9 cellular contexts compared by ENCODE assay signal in the genomic region with DNA sequence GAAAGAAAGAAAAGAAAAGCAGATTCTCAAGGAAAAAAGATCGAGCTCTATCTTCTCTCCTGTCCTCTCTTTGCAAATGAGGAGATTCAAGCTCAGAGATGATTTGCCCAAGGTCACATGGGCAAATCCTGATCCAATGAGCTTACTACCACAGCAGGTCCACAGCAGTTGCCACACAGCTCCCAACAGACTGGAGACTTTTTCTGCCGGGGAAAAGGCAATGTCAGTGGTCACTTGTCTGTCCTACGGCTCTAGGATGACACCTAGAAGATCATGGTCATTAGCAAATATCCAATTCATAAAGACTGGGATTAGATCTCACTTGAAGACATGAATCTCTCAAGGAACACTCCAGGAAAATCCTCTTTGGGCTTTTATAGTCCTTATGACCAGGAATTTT. TPM values are rescaled to one million over a fixed set of nuclear protein-coding genes. Genes with fewer than 3 reads are reported as not detected.
DNase-seq lines count a peak whose midpoint lies in the region; TF ChIP-seq lines count a peak whose summit lies in the region.
"Had no signal": no experiment of that assay in that cellular context is flagged by ENCODE, and none has a peak within 500 bp of the region (broad histone marks: within the 10 kb centered on the region; RNA-seq: fewer than 3 reads in every experiment).

No MANE protein-coding gene starts in this region.

- peaks cover under 1% of the 10 kb centered on the region for H3K27me3 Mint-ChIP-seq in activated naive CD4-positive, alpha-beta T cell treated with anti-CD3 and anti-CD28 coated beads for 36 hours (ENCODE audit: low read depth)
- H3K27me3 Mint-ChIP-seq in mesothelial cell of epicardium (ENCODE audit: low read depth): no peaks in the 10 kb centered on the region

- H3K4me1 ChIP-seq in adipocyte (ENCODE audit: control insufficient read depth, insufficient read depth, low read length) (peaks cover 12% of the 10 kb centered on the region), tibial artery (peaks cover 0 to 34% (median 18%) of the 10 kb centered on the region in 4 donors)

- no peaks in the 10 kb centered on the region for H3K9me3 ChIP-seq in adipocyte (ENCODE audit: control insufficient read depth, low read length)
- no peaks in the 10 kb centered on the region for H3K9me3 ChIP-seq in tibial artery
- no peaks in the 10 kb centered on the region for H3K9me3 ChIP-seq in WERI-Rb-1 (ENCODE audit: severe bottlenecking)

- H3K9me3 Mint-ChIP-seq in activated naive CD4-positive, alpha-beta T cell treated with anti-CD3 and anti-CD28 coated beads for 36 hours: peaks cover 1% of the 10 kb centered on the region
- peaks cover 2% of the 10 kb centered on the region for H3K9me3 Mint-ChIP-seq in mesothelial cell of epicardium

- TF ChIP-seq CTCF in mesothelial cell of epicardium (IDR thresholded peaks at IDR 0.05; ENCODE audit: unreplicated experiment): no peak
- TF ChIP-seq CTCF in tibial artery (IDR thresholded peaks at IDR 0.05): no peak
- TF ChIP-seq CTCF in WERI-Rb-1 (IDR thresholded peaks at IDR 0.05; ENCODE audit: low read depth, low read length): no peak

- no peak overlapping the region for H3K9ac ChIP-seq in adipocyte (ENCODE audit: low read length)

- peak overlapping the region; percentile 69 for H3K4me3 Mint-ChIP-seq in activated naive CD4-positive, alpha-beta T cell treated with anti-CD3 and anti-CD28 coated beads for 36 hours
- peak overlapping the region; percentile 59 for H3K4me3 Mint-ChIP-seq in mesothelial cell of epicardium

- H3K27ac ChIP-seq in tibial artery: peak overlapping the region; percentile 88 to 94
- H3K27ac ChIP-seq in WERI-Rb-1: no peak overlapping the region
- H3K27ac ChIP-seq: HL-60 had no signal

- H3K4me1 Mint-ChIP-seq in activated naive CD4-positive, alpha-beta T cell treated with anti-CD3 and anti-CD28 coated beads for 36 hours (ENCODE audit: low read depth): peaks cover 14% of the 10 kb centered on the region
- peaks cover 16% of the 10 kb centered on the region for H3K4me1 Mint-ChIP-seq in mesothelial cell of epicardium

- H3K36me3 ChIP-seq in adipocyte (ENCODE audit: control insufficient read depth, insufficient read depth, low read length, severe bottlenecking) (no peaks in the 10 kb centered on the region), tibial artery (no peaks in the 10 kb centered on the region), WERI-Rb-1 (peaks cover 39% of the 10 kb centered on the region)

- CTCF ChIA-PET in activated naive CD4-positive, alpha-beta T cell treated with anti-CD3 and anti-CD28 coated beads for 36 hours (lab: Charles Lee): interaction anchor here (0.7 to 3.3 kb wide), 12 partner anchors 9 to 472 kb away, joined by 3 to 14 read pairs (median 4); no protein-coding TSS in a partner anchor

- H3K4me3 ChIP-seq in adipocyte (ENCODE audit: low read length): no peak overlapping the region
- peak overlapping the region; percentile 48 to 59 for H3K4me3 ChIP-seq in tibial artery
- no peak overlapping the region for H3K4me3 ChIP-seq in WERI-Rb-1 (ENCODE audit: low read depth, low read length)

- H3K36me3 Mint-ChIP-seq in activated naive CD4-positive, alpha-beta T cell treated with anti-CD3 and anti-CD28 coated beads for 36 hours (ENCODE audit: low read depth): no peaks in the 10 kb centered on the region
- H3K36me3 Mint-ChIP-seq in mesothelial cell of epicardium: peaks cover 4% of the 10 kb centered on the region

- intact Hi-C loops in activated naive CD4-positive, alpha-beta T cell treated with anti-CD3 and anti-CD28 coated beads for 36 hours (cut with micrococcal nuclease): loop anchor here (5.0 kb wide), 2 partner anchors 240 to 415 kb away; no protein-coding TSS in a partner anchor
- intact Hi-C loops in tibial artery (cut with DNase I; ENCODE audit: low total_unique reads): loop anchor here (5.0 kb wide), 2 partner anchors 360 to 455 kb away; partner anchors contain the start of gene CALM1

- H3K27ac Mint-ChIP-seq in activated naive CD4-positive, alpha-beta T cell treated with anti-CD3 and anti-CD28 coated beads for 36 hours: no peak overlapping the region
- H3K27ac Mint-ChIP-seq in mesothelial cell of epicardium: no peak overlapping the region

- no peak for DNase-seq in activated naive CD4-positive, alpha-beta T cell treated with anti-CD3 and anti-CD28 coated beads for 36 hours
- DNase-seq in activated naive CD4-positive, alpha-beta T cell treated with Interleukin-2 at 50 U/mL for 16 hours: no peak
- DNase-seq in adipocyte (ENCODE audit: low read depth) (peak; percentile 15), mesothelial cell of epicardium (ENCODE audit: low spot score in 2 of 2, unreplicated experiment in 2 of 2) (no peak), tibial artery (no peak), DMS79 treated with DMSO at 0.1 percent for 48 hours (lab: John Stamatoyannopoulos, UW) (no peak), WERI-Rb-1 (no peak), iPS-NIHi7 (ENCODE audit: extremely low spot score) (no peak)

- H3K27me3 ChIP-seq in adipocyte (replicated peaks; ENCODE audit: control insufficient read depth, insufficient read depth, low read length) (no peaks in the 10 kb centered on the region), tibial artery (no peaks in the 10 kb centered on the region), WERI-Rb-1 (ENCODE audit: insufficient read depth, low read depth, severe bottlenecking) (no peaks in the 10 kb centered on the region)

RNA-seq across cellular contexts. Expression of gene TTC7B, which starts 58.8 kb away (rescaled TPM):
- 1 to 10 TPM; 5.6 to 6.5 TPM for total RNA-seq in activated naive CD4-positive, alpha-beta T cell treated with anti-CD3 and anti-CD28 coated beads for 36 hours
- 46.0 to 56.5 TPM (median 48.9 TPM) in 3 replicates for total RNA-seq in mesothelial cell of epicardium

Comparison
In these comparisons a context has a peak if more than half of its experiments do, and no peak if none do; other contexts are left out.
1. H3K4me3 ChIP-seq: peak in tibial artery (2 of 2); none in adipocyte (single experiment) and WERI-Rb-1 (single experiment).